24 cellular contexts compared by ENCODE assay signal in genomic region chr9:109493648-109494047, GRCh38. TPM values are rescaled to one million over a fixed set of nuclear protein-coding genes. Genes with fewer than 3 reads are reported as not detected.
DNase-seq lines count a peak whose midpoint lies in the region; FAIRE-seq and TF ChIP-seq lines count a peak whose summit lies in the region.
"Had no signal": no experiment of that assay in that cellular context is flagged by ENCODE, and none has a peak within 500 bp of the region (broad histone marks: within the 10 kb centered on the region; RNA-seq: fewer than 3 reads in every experiment).

No MANE protein-coding gene starts in this region.

- peak; percentile 26 for DNase-seq in NCI-H82 (lab: John Stamatoyannopoulos, UW)
- no peak for DNase-seq in NCI-H82 treated with DMSO at 0.1 percent for 48 hours (lab: John Stamatoyannopoulos, UW; ENCODE audit: unreplicated experiment)
- peak; percentile 47 for DNase-seq in mesenteric fat pad (ENCODE audit: low spot score)
- DNase-seq in KG1 (lab: John Stamatoyannopoulos, UW): no peak
- no peak for DNase-seq in RCC 7860 (ENCODE audit: low spot score)
- DNase-seq: ACHN; AML-193; BE2C; CD4-positive, alpha-beta T cell; CD8-positive, alpha-beta memory T cell; DMS 273 treated with DMSO at 0.1 percent for 48 hours; DMS79; EL; GDM1; GOT3; HFFc6 had no signal

- no peak for TF ChIP-seq CTCF in VCaP (conservative IDR thresholded peaks at IDR 0.05)

- no peak for FAIRE-seq in RCC 7860 (lab: Jason Lieb, UNC)
- FAIRE-seq: A549, D721Med, GM12878, GM19239, H54 had no signal

- H3K27ac ChIP-seq in VCaP: peak overlapping the region; percentile 15; the same call in 1 of the 2 replicates
- H3K27ac ChIP-seq: 22Rv1; A549; BLaER1 treated with 17β-estradiol and CSF1 and Interleukin-3, amounts not matched to agents 10 nM and 100 nM had no signal

RNA-seq across cellular contexts. Expression of gene PTPN3, which starts 4.5 kb away (rescaled TPM):
- 6.3 TPM for total RNA-seq in mesenteric fat pad
- total RNA-seq: CD4-positive, alpha-beta T cell; HFFc6 had no signal

Comparison
In these comparisons a context has a peak if more than half of its experiments do, and no peak if none do; other contexts are left out.
1. DNase-seq: peak in NCI-H82 (single experiment) and mesenteric fat pad (single experiment); none in NCI-H82 treated with DMSO at 0.1 percent for 48 hours (single experiment), KG1 (single experiment) and RCC 7860 (single experiment).